ENCODE assay signal across 19 cellular contexts in genomic region chr6:8103726-8104125, GRCh38. TPM values are rescaled to one million over a fixed set of nuclear protein-coding genes. Genes with fewer than 3 reads are reported as not detected.
DNase-seq lines count a peak whose midpoint lies in the region; ATAC-seq, FAIRE-seq and TF ChIP-seq lines count a peak whose summit lies in the region.
"Had no signal": no experiment of that assay in that cellular context is flagged by ENCODE, and none has a peak within 500 bp of the region (broad histone marks: within the 10 kb centered on the region; RNA-seq: fewer than 3 reads in every experiment).

No MANE protein-coding gene starts in this region.

- no TSS peak for BruUV-seq in PC-9 (replicated peaks; lab: Mats Ljungman, UMichigan)
- no TSS peak for BruUV-seq in K562 (replicated peaks; lab: Mats Ljungman, UMichigan)

- no peak for TF ChIP-seq POLR2A in K562 (conservative IDR thresholded peaks at IDR 0.05)

- no peaks in the 10 kb centered on the region for H3K9me3 ChIP-seq in HEK293 (ENCODE audit: control insufficient read depth, insufficient read depth, low read depth, low read length)
- H3K9me3 ChIP-seq in PC-9 (ENCODE audit: insufficient read depth, low read depth): no peaks in the 10 kb centered on the region
- no peaks in the 10 kb centered on the region for H3K9me3 ChIP-seq in K562 (replicated peaks; ENCODE audit: control insufficient read depth, insufficient read depth, low read depth, low read length)
- H3K9me3 ChIP-seq: BLaER1 had no signal

- CTCF ChIA-PET in HEK293 (lab: Yijun Ruan, JAX): no interaction called here
- CTCF ChIA-PET in PC-9 (lab: Charles Lee): no interaction called here
- CTCF ChIA-PET in K562 (lab: Yijun Ruan, JAX; ENCODE audit: low intra/inter-chr PET ratio): no interaction called here

- H3K4me2 ChIP-seq in PC-9: peak overlapping the region; percentile 82
- H3K4me2 ChIP-seq in K562 (ENCODE audit: insufficient read depth, low read length): no peak overlapping the region
- H3K4me2 ChIP-seq: BLaER1 had no signal

- H3K27me3 ChIP-seq in PC-9 (ENCODE audit: insufficient read depth, low read depth) (no peaks in the 10 kb centered on the region), K562 (ENCODE audit: control insufficient read depth in 2 of 2, insufficient read depth in 2 of 2, low read length in 2 of 2) (peaks cover 0 to 1% of the 10 kb centered on the region in 2 experiments; a peak in 1 of 5 replicates)
- H3K27me3 ChIP-seq: BLaER1 had no signal

- H3K36me3 ChIP-seq in HEK293 (ENCODE audit: control insufficient read depth in 2 of 2, insufficient read depth in 1 of 2, low read length in 2 of 2) (peaks cover 4 to 16% of the 10 kb centered on the region in 2 experiments; a peak in 2 of 3 replicates), PC-9 (ENCODE audit: low read depth) (peaks cover 3% of the 10 kb centered on the region; the same call in 1 of the 2 replicates), K562 (ENCODE audit: control insufficient read depth, insufficient read depth, low read length) (peaks cover 16% of the 10 kb centered on the region)

- POLR2A ChIA-PET in HEK293 (lab: Yijun Ruan, JAX): no interaction called here
- POLR2A ChIA-PET in PC-9 (lab: Charles Lee; ENCODE audit: unreplicated experiment): interaction anchor here (0.5 kb wide), 1 partner anchor 11 kb away, joined by 17 read pairs; no protein-coding TSS in a partner anchor
- POLR2A ChIA-PET in K562 (lab: Yijun Ruan, JAX): no interaction called here

- TF ChIP-seq EP300 in K562 (IDR thresholded peaks at IDR 0.05; ENCODE audit: low read length): no peak

- H3K4me3 ChIP-seq in HEK293 (ENCODE audit: low read depth, low read length): no peak overlapping the region
- H3K4me3 ChIP-seq in PC-9: 0 out of 2 replicates have a peak overlapping the region, but pooled peaks have one; percentile 83
- H3K4me3 ChIP-seq in K562: no peak overlapping the region
- H3K4me3 ChIP-seq: BLaER1 had no signal

- intact Hi-C loops in PC-9 (cut with micrococcal nuclease; ENCODE audit: unreplicated experiment) (loop anchor here (2.0 kb wide), 1 partner anchor 39 kb away; the partner anchor contains the start of gene BLOC1S5), K562 (cut with micrococcal nuclease) (loop anchor here (2.0 to 10.0 kb wide), 2 partner anchors 39 to 331 kb away; partner anchors contain the start of genes BLOC1S5 and SLC35B3)

- H3F3A ChIP-seq in PC-9 (ENCODE audit: insufficient read depth, low read depth): peaks cover 26% of the 10 kb centered on the region

- ATAC-seq in K562: no peak
- ATAC-seq: GM23338, HCT116 had no signal

- DNase-seq in PC-9 (no peak), K562 (ENCODE audit: extremely low read depth in 1 of 4, low spot score in 3 of 4) (no peak), NCI-H524 treated with DMSO at 0.1 percent for 48 hours (lab: John Stamatoyannopoulos, UW) (no peak), CD1c-positive myeloid dendritic cell (ENCODE audit: extremely low spot score) (no peak)
- no peak for DNase-seq in central memory CD4-positive, alpha-beta T cell
- DNase-seq: CD4-positive, alpha-beta T cell; CD8-positive, alpha-beta memory T cell; DMS53; DMS79 treated with DMSO at 0.1 percent for 48 hours; GF-D8; H9; HFFc6 had no signal

- TF ChIP-seq RAD21 in K562 (CRISPR knock-in tag; conservative IDR thresholded peaks at IDR 0.05 in 1 of 2, IDR thresholded peaks at IDR 0.05 in 1 of 2): no peak

- H3K9ac ChIP-seq in K562 (ENCODE audit: insufficient read depth in 1 of 2, low read depth in 2 of 2, low read length in 2 of 2): no peak overlapping the region
- H3K9ac ChIP-seq: BLaER1 had no signal

- peaks cover 31% of the 10 kb centered on the region for H3K79me2 ChIP-seq in PC-9 (ENCODE audit: low read depth)
- peaks cover 42% of the 10 kb centered on the region for H3K79me2 ChIP-seq in K562 (ENCODE audit: control insufficient read depth, insufficient read depth, low read length)

- H3K9me2 ChIP-seq in PC-9 (ENCODE audit: insufficient read depth): no peaks in the 10 kb centered on the region

- no peaks in the 10 kb centered on the region for H3K9me1 ChIP-seq in K562 (ENCODE audit: control insufficient read depth, insufficient read depth, low read length)

- in situ Hi-C loops in K562 (cut with MboI): no loop called here

- H2AFZ ChIP-seq in PC-9 (no peak overlapping the region), K562 (ENCODE audit: low read depth, low read length) (peak overlapping the region; percentile 90; the same call in 1 of the 2 replicates)

- TF ChIP-seq CTCF in HEK293 (tag by site-specific recombination; IDR thresholded peaks at IDR 0.05): no peak
- TF ChIP-seq CTCF in PC-9 (conservative IDR thresholded peaks at IDR 0.05): no peak
- no peak for TF ChIP-seq CTCF in K562 (IDR thresholded peaks at IDR 0.05 in 2 of 3, conservative IDR thresholded peaks at IDR 0.05 in 1 of 3; ENCODE audit: insufficient read depth in 2 of 3, low read depth in 1 of 3, low read length in 3 of 3)

- H3K27ac ChIP-seq in HEK293 (ENCODE audit: extremely low read depth, low read depth, low read length): no peak overlapping the region
- peak overlapping the region; percentile 76; the same call in 1 of the 2 replicates for H3K27ac ChIP-seq in PC-9
- no peak overlapping the region for H3K27ac ChIP-seq in K562 (ENCODE audit: extremely low read depth, low read depth, low read length)
- H3K27ac ChIP-seq: BLaER1, C4-2B had no signal

- H4K20me1 ChIP-seq in PC-9 (ENCODE audit: insufficient read depth) (no peaks in the 10 kb centered on the region), K562 (replicated peaks; ENCODE audit: control insufficient read depth, insufficient read depth, low read length) (no peaks in the 10 kb centered on the region; the same call in 1 of the 2 replicates)

- no peak for FAIRE-seq in K562 (lab: Jason Lieb, UNC)
- FAIRE-seq: D721Med, GM12892 had no signal

- H3K4me1 ChIP-seq in HEK293 (ENCODE audit: control insufficient read depth, insufficient read depth, low read length) (peaks cover 3% of the 10 kb centered on the region; the same call in 1 of the 2 replicates), PC-9 (replicated peaks; ENCODE audit: insufficient read depth) (peaks cover 36% of the 10 kb centered on the region), K562 (replicated peaks in 1 of 2; ENCODE audit: control insufficient read depth in 2 of 2, insufficient read depth in 2 of 2, low read length in 2 of 2) (peaks cover 5 to 23% of the 10 kb centered on the region in 2 experiments; a peak in 4 of 5 replicates)

TF ChIP-seq in K562, 482 proteins besides CTCF, POLR2A, EP300 and RAD21 (continues in another document):
- TF ChIP-seq ATF3 (IDR thresholded peaks at IDR 0.05) (peak; percentile 94), ATF3 (CRISPR knock-in tag; conservative IDR thresholded peaks at IDR 0.05) (no peak), ZNF133 (CRISPR knock-in tag; IDR thresholded peaks at IDR 0.05) (no peak), ATF7 (IDR thresholded peaks at IDR 0.05) (peak; percentile 80; the same call in 1 of the 2 replicates)

RNA-seq across cellular contexts. Expression of gene EEF1E1, which starts 1.4 kb away (rescaled TPM):
- total RNA-seq in PC-9 (2021) (28.6 and 50.9 TPM in 2 replicates), K562 (2014; rRNA removed) (131 and 162 TPM in 2 replicates), K562 (2014; rRNA removed; fragmentation: Illumina TruSeq; extraction: Trizol) (327 and 355 TPM in 2 replicates), K562 (2015; rRNA removed; fragmentation: Illumina TruSeq; extraction: Trizol) (239 and 263 TPM in 2 replicates), K562 (2021) (135 and 150 TPM in 2 replicates)
- 49.0 and 93.0 TPM in 2 replicates for total RNA-seq in K562 (2011; cell fraction: chromatin; rRNA removed; ENCODE audit: low replicate concordance)
- 41.2 and 52.1 TPM in 2 replicates for total RNA-seq in K562 (2011; cell fraction: nucleolus; rRNA removed)
- 66.7 and 82.7 TPM in 2 replicates for total RNA-seq in K562 (2011; cell fraction: nucleoplasm; rRNA removed)
- polyA plus RNA-seq in K562 (2011; rRNA removed) (262 and 338 TPM in 2 replicates), K562 (2014; fragmentation: Illumina TruSeq; extraction: Trizol) (219 and 229 TPM in 2 replicates), K562 (2014; fragmentation: Nextera tagmentation; extraction: Ambion mirVana) (1,000 to 10,000 TPM; 1,212 to 1,355 TPM), K562 (2014; rRNA removed) (302 and 419 TPM in 2 replicates)
- polyA plus RNA-seq in K562 (2011; cell fraction: cytosol; rRNA removed): 118 and 166 TPM in 2 replicates
- 46.5 and 86.2 TPM in 2 replicates for polyA plus RNA-seq in K562 (2011; cell fraction: nucleus; rRNA removed)
- polyA plus RNA-seq in K562 (2012): 176 and 223 TPM in 2 replicates
- polyA minus RNA-seq in K562 (2011; rRNA and poly(A)+ RNA removed): 106 and 107 TPM in 2 replicates
- polyA minus RNA-seq in K562 (2011; cell fraction: cytosol; rRNA and poly(A)+ RNA removed): 28.8 and 41.5 TPM in 2 replicates
- polyA minus RNA-seq in K562 (2011; cell fraction: nucleus; rRNA and poly(A)+ RNA removed): 39.9 and 68.0 TPM in 2 replicates

RNA-seq across cellular contexts. Expression of gene BLOC1S5, which starts 39.5 kb away (rescaled TPM):
- total RNA-seq in PC-9 (2021): 12.5 and 16.1 TPM in 2 replicates
- 10.1 and 22.8 TPM in 2 replicates for total RNA-seq in K562 (2011; cell fraction: chromatin; rRNA removed; ENCODE audit: low replicate concordance)
- 5.3 and 5.5 TPM in 2 replicates for total RNA-seq in K562 (2011; cell fraction: nucleolus; rRNA removed)
- total RNA-seq in K562 (2011; cell fraction: nucleoplasm; rRNA removed): 13.9 and 19.7 TPM in 2 replicates
- total RNA-seq in K562 (2014; rRNA removed): 23.6 and 24.3 TPM in 2 replicates
- total RNA-seq in K562 (2014; rRNA removed; fragmentation: Illumina TruSeq; extraction: Trizol): 29.6 and 32.8 TPM in 2 replicates
- total RNA-seq in K562 (2015; rRNA removed; fragmentation: Illumina TruSeq; extraction: Trizol): 28.6 and 32.6 TPM in 2 replicates
- total RNA-seq in K562 (2021): 22.1 and 27.7 TPM in 2 replicates
- polyA plus RNA-seq in K562 (2011; rRNA removed): 19.9 and 27.9 TPM in 2 replicates
- polyA plus RNA-seq in K562 (2011; cell fraction: cytosol; rRNA removed): 5.5 and 7.7 TPM in 2 replicates
- 2.7 and 3.7 TPM in 2 replicates for polyA plus RNA-seq in K562 (2011; cell fraction: nucleus; rRNA removed)
- 19.8 and 21.9 TPM in 2 replicates for polyA plus RNA-seq in K562 (2012)
- polyA plus RNA-seq in K562 (2014; fragmentation: Illumina TruSeq; extraction: Trizol): 32.4 and 41.0 TPM in 2 replicates
- 10 to 100 TPM in 1 of 2 experiments, 1 to 10 TPM in 1; 8.5 to 13.1 TPM for polyA plus RNA-seq in K562 (2014; fragmentation: Nextera tagmentation; extraction: Ambion mirVana)
- polyA plus RNA-seq in K562 (2014; rRNA removed): 16.7 and 22.6 TPM in 2 replicates
- polyA minus RNA-seq in K562 (2011; rRNA and poly(A)+ RNA removed): 35.4 and 37.7 TPM in 2 replicates
- 6.5 and 7.5 TPM in 2 replicates for polyA minus RNA-seq in K562 (2011; cell fraction: cytosol; rRNA and poly(A)+ RNA removed)
- 6.3 and 8.9 TPM in 2 replicates for polyA minus RNA-seq in K562 (2011; cell fraction: nucleus; rRNA and poly(A)+ RNA removed)

Comparison
In these comparisons a context has a peak if more than half of its experiments do, and no peak if none do; other contexts are left out.
1. Of the 44 proteins assayed by ChIP-seq in both K562 and HEK293: peak only in K562: none; only in HEK293: ATF2; in both: none; in neither: 43.